11 cellular contexts compared by ENCODE assay signal in genomic region chr3:152309031-152309430, GRCh38. TPM values are rescaled to one million over a fixed set of nuclear protein-coding genes. Genes with fewer than 3 reads are reported as not detected.
DNase-seq lines count a peak whose midpoint lies in the region; ATAC-seq and TF ChIP-seq lines count a peak whose summit lies in the region.
"Had no signal": no experiment of that assay in that cellular context is flagged by ENCODE, and none has a peak within 500 bp of the region (broad histone marks: within the 10 kb centered on the region; RNA-seq: fewer than 3 reads in every experiment).

No MANE protein-coding gene starts in this region.

- H3K4me3 ChIP-seq in hepatocyte, result no peak overlapping the region
- H3K4me3 ChIP-seq in skin epidermis, result no peak overlapping the region
- no peak overlapping the region for H3K4me3 ChIP-seq in OCI-LY7 (ENCODE audit: low read depth, low read length, poor library complexity, severe bottlenecking)

- POLR2A ChIA-PET in OCI-LY7 (lab: Charles Lee), result interaction anchor here (0.6 to 6.9 kb wide), 11 partner anchors 10 to 127 kb away, joined by 3 to 35 read pairs (median 4); no protein-coding TSS in a partner anchor

- no peaks in the 10 kb centered on the region for H3K27me3 ChIP-seq in hepatocyte

- H3K27ac Mint-ChIP-seq in Calu3 (ENCODE audit: unreplicated experiment), result peak overlapping the region; percentile 72

- H3K27me3 Mint-ChIP-seq in Calu3 (ENCODE audit: unreplicated experiment), result no peaks in the 10 kb centered on the region

- H3K4me1 Mint-ChIP-seq in Calu3 (ENCODE audit: low read depth, unreplicated experiment), result peaks cover 55% of the 10 kb centered on the region

- intact Hi-C loops in Calu3 (cut with micrococcal nuclease; ENCODE audit: unreplicated experiment), result loop anchor here (5.0 to 10.0 kb wide), 2 partner anchors 78 to 136 kb away; no protein-coding TSS in a partner anchor
- intact Hi-C loops in OCI-LY7 (cut with micrococcal nuclease; ENCODE audit: unreplicated experiment), result no loop called here

- H3K9me3 Mint-ChIP-seq in Calu3 (ENCODE audit: low read depth, unreplicated experiment), result no peaks in the 10 kb centered on the region

- H3K36me3 ChIP-seq in hepatocyte (replicated peaks; ENCODE audit: insufficient read depth, low read depth) (no peaks in the 10 kb centered on the region), OCI-LY7 (ENCODE audit: insufficient read depth, low read length) (peaks cover 65% of the 10 kb centered on the region)

- WGBS in hepatocyte (ENCODE audit: low lambda C conversion rate, missing lambda C conversion rate), result 86% methylated on average over 3 of the region's 3 CpGs

- H3K9me2 ChIP-seq in hepatocyte (replicated peaks; ENCODE audit: insufficient read depth), result no peaks in the 10 kb centered on the region
- no peaks in the 10 kb centered on the region for H3K9me2 ChIP-seq in OCI-LY7 (ENCODE audit: insufficient read depth, low read length)

- H3K27ac ChIP-seq in hepatocyte (peak overlapping the region; percentile 76), skin epidermis (peak overlapping the region in 15 of 21 experiments; percentile 1 to 72 (median 54)), OCI-LY7 (ENCODE audit: low read depth, low read length, poor library complexity, severe bottlenecking) (no peak overlapping the region)

- CTCF ChIA-PET in Calu3 (lab: Charles Lee), result interaction anchor here (1.0 to 2.1 kb wide), 5 partner anchors 13 to 135 kb away, joined by 3 to 7 read pairs (median 5); partner anchors contain the start of gene MBNL1
- CTCF ChIA-PET in OCI-LY7 (lab: Charles Lee; ENCODE audit: unreplicated experiment), result no interaction called here

- peaks cover 80% of the 10 kb centered on the region for H3K79me2 ChIP-seq in hepatocyte
- H3K79me2 ChIP-seq in OCI-LY7 (ENCODE audit: insufficient read depth, low read depth, low read length), result peaks cover 94% of the 10 kb centered on the region

- H3K4me2 ChIP-seq in hepatocyte (peak overlapping the region; percentile 56), OCI-LY7 (ENCODE audit: low read length) (no peak overlapping the region)

- peak overlapping the region; percentile 34 for H3K4me3 Mint-ChIP-seq in Calu3 (ENCODE audit: low read depth, unreplicated experiment)

- H3K36me3 Mint-ChIP-seq in Calu3 (ENCODE audit: insufficient read depth, unreplicated experiment), result peaks cover 28% of the 10 kb centered on the region

- H2AFZ ChIP-seq in hepatocyte (no peak overlapping the region), OCI-LY7 (ENCODE audit: low read length) (no peak overlapping the region)

- H3K4me1 ChIP-seq in hepatocyte (ENCODE audit: insufficient read depth), result peaks cover 41% of the 10 kb centered on the region
- H3K4me1 ChIP-seq in OCI-LY7 (ENCODE audit: insufficient read depth, low read length, poor library complexity, severe bottlenecking), result no peaks in the 10 kb centered on the region

- H3K9me3 ChIP-seq in hepatocyte (ENCODE audit: low read depth), result no peaks in the 10 kb centered on the region
- 0 out of 2 replicates have a peak, but pooled peaks cover 4% of the 10 kb centered on the region for H3K9me3 ChIP-seq in OCI-LY7 (ENCODE audit: low read length)

- ATAC-seq in SK-N-SH treated with all-trans-retinoic acid at 6 μM for 48 hours (peak; percentile 19; the same call in 2 of the 3 replicates), HG03457 (IDR thresholded peaks at IDR 0.05; ENCODE audit: unreplicated experiment) (no peak)

- BruUV-seq in Calu3 (replicated peaks; lab: Mats Ljungman, UMichigan) (no TSS peak), OCI-LY7 (replicated peaks; lab: Mats Ljungman, UMichigan) (no TSS peak)

- no peak for DNase-seq in Calu3
- no peak for DNase-seq in hepatocyte (ENCODE audit: low spot score)
- no peak for DNase-seq in HPDE6-E6E7 (ENCODE audit: extremely low spot score)
- DNase-seq in DMS79 (lab: John Stamatoyannopoulos, UW), result no peak
- DNase-seq in OCI-LY7 (ENCODE audit: low spot score), result no peak
- DNase-seq: activated CD4-positive, alpha-beta T cell treated with anti-CD3 and anti-CD28 coated beads, Interleukin-2, amount 50 U/mL, for 4 hours; cerebellar nuclear complex; small intestine had no signal

- H4K20me1 ChIP-seq in hepatocyte (ENCODE audit: insufficient read depth, poor library complexity, severe bottlenecking) (no peaks in the 10 kb centered on the region), OCI-LY7 (ENCODE audit: insufficient read depth, low read length) (peaks cover 25% of the 10 kb centered on the region)

- TF ChIP-seq CTCF in Calu3 (IDR thresholded peaks at IDR 0.05; ENCODE audit: unreplicated experiment), result no peak
- no peak for TF ChIP-seq CTCF in hepatocyte (IDR thresholded peaks at IDR 0.05; ENCODE audit: poor library complexity)
- TF ChIP-seq CTCF in OCI-LY7 (conservative IDR thresholded peaks at IDR 0.05; ENCODE audit: low read length), result no peak

TF ChIP-seq in SK-N-SH treated with all-trans-retinoic acid at 6 μM for 48 hours, 23 proteins besides CTCF, POLR2A, EP300 and RAD21:
- TF ChIP-seq ZC3H10 (CRISPR knock-in tag; IDR thresholded peaks at IDR 0.05), result no peak
- TF ChIP-seq CSRNP3 (CRISPR knock-in tag; IDR thresholded peaks at IDR 0.05), result no peak
- no peak for TF ChIP-seq ISL1 (CRISPR knock-in tag; IDR thresholded peaks at IDR 0.05)
- no peak for TF ChIP-seq CSDC2 (CRISPR knock-in tag; IDR thresholded peaks at IDR 0.05)
- no peak for TF ChIP-seq POU6F1 (CRISPR knock-in tag; IDR thresholded peaks at IDR 0.05; ENCODE audit: borderline replicate concordance, low read depth)
- no peak for TF ChIP-seq TSHZ2 (CRISPR knock-in tag; IDR thresholded peaks at IDR 0.05)
- TF ChIP-seq RARB (CRISPR knock-in tag; IDR thresholded peaks at IDR 0.05), result no peak
- TF ChIP-seq SNAI2 (CRISPR knock-in tag; IDR thresholded peaks at IDR 0.05), result no peak

RNA-seq across cellular contexts. Expression of gene MBNL1, which starts 40.3 kb away (rescaled TPM):
- 164 and 183 TPM in 2 replicates for total RNA-seq in Calu3 (2022)
- 98.5 and 104 TPM in 2 replicates for total RNA-seq in hepatocyte
- polyA plus RNA-seq in hepatocyte, result 20.5 and 27.9 TPM in 2 replicates
- 125 and 163 TPM in 2 replicates for total RNA-seq in OCI-LY7 (2014; rRNA removed; shearing (Covaris generic))
- total RNA-seq in OCI-LY7 (2022), result 174 and 184 TPM in 2 replicates
